8 cellular contexts compared by ENCODE assay signal in the genomic region with DNA sequence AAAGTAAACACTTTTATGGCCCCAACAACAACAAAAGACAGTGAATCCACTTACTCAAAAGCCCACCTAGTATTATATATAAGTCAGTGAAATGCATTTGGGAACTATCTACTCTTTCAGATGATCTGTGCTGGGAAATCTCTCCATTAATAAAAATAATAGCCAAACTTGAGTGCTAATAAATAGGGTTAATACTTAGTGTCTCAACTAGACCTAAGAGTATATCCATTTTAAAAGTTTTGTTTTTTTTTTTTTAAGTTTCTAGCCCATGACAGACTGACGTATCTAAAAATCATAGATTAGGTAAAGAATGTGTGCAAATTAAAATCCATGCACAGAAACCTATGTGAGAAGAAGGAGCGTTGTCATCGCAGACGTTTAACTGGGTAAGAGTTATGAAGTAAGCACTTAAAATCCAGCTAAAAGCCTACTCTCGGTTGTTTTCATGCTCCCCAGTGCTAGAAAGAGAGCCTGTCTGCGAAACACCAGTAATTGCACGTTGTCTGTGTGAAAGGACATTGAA.
A peak's percentile ranks its signal among the peaks of the same experiment; 100 is the strongest.
DNase-seq lines count a peak whose midpoint lies in the region; ATAC-seq, FAIRE-seq and TF ChIP-seq lines count a peak whose summit lies in the region.

No MANE protein-coding gene starts in this region.

- POLR2A ChIA-PET in activated CD8-positive, alpha-beta T cell treated with anti-CD3 and anti-CD28 coated beads, Interleukin-2, amount 10 ng/mL, durations not matched to agents 7 days and 5 days (lab: Charles Lee), result interaction anchor here (0.6 to 0.9 kb wide), 3 partner anchors 13 to 96 kb away, joined by 3 to 4 read pairs (median 3); no protein-coding TSS in a partner anchor

- peak overlapping the region; percentile 59 to 80 (median 68) for H3K4me3 ChIP-seq in subcutaneous abdominal adipose tissue (ENCODE audit: low read depth in 1 of 5, low read length in 5 of 5)

- peak; percentile 78 for DNase-seq in NCI-H82 treated with DMSO at 0.1 percent for 48 hours (lab: John Stamatoyannopoulos, UW; ENCODE audit: unreplicated experiment)
- DNase-seq in NCI-H82 (lab: John Stamatoyannopoulos, UW), result no peak
- no peak for DNase-seq in activated CD8-positive, alpha-beta T cell treated with anti-CD3 and anti-CD28 coated beads, Interleukin-2, amount 10 ng/mL, durations not matched to agents 7 days and 5 days
- no peak for DNase-seq in immature natural killer cell
- no peak for DNase-seq in GM13976 (ENCODE audit: low spot score)
- DNase-seq in cortex of kidney (lab: John Stamatoyannopoulos, UW), result no peak
- DNase-seq in GM12892 (ENCODE audit: insufficient read length), result no peak

- peak overlapping the region; percentile 64 to 84 (median 71) for H3K9ac ChIP-seq in subcutaneous abdominal adipose tissue (ENCODE audit: low read length in 5 of 5)

- no peaks in the 10 kb centered on the region for H3K27me3 ChIP-seq in subcutaneous abdominal adipose tissue (ENCODE audit: control insufficient read depth in 5 of 5, insufficient read depth in 4 of 5, low read length in 5 of 5)

- H3K36me3 ChIP-seq in subcutaneous abdominal adipose tissue (ENCODE audit: control insufficient read depth in 5 of 5, insufficient read depth in 5 of 5, low read length in 5 of 5), result no peaks in the 10 kb centered on the region

- peak overlapping the region; percentile 80 for H3K4me3 Mint-ChIP-seq in activated CD8-positive, alpha-beta T cell treated with anti-CD3 and anti-CD28 coated beads, Interleukin-2, amount 10 ng/mL, durations not matched to agents 7 days and 5 days
- peak overlapping the region; percentile 78 to 90 (median 85) for H3K4me3 Mint-ChIP-seq in immature natural killer cell

- CTCF ChIA-PET in activated CD8-positive, alpha-beta T cell treated with anti-CD3 and anti-CD28 coated beads, Interleukin-2, amount 10 ng/mL, durations not matched to agents 7 days and 5 days (lab: Charles Lee), result interaction anchor here (0.9 to 2.2 kb wide), 3 partner anchors 8 to 100 kb away, joined by 3 to 16 read pairs (median 8); no protein-coding TSS in a partner anchor

- in situ Hi-C loops in GM13976 (cut with MboI; ENCODE audit: low sequenced_read_pairs, unreplicated experiment), result loop anchor here (10.0 kb wide), 1 partner anchor 87 kb away; no protein-coding TSS in a partner anchor

- H3K4me1 Mint-ChIP-seq in activated CD8-positive, alpha-beta T cell treated with anti-CD3 and anti-CD28 coated beads, Interleukin-2, amount 10 ng/mL, durations not matched to agents 7 days and 5 days (ENCODE audit: low read depth), result peaks cover 22% of the 10 kb centered on the region
- H3K4me1 Mint-ChIP-seq in immature natural killer cell, result peaks cover 11 to 15% of the 10 kb centered on the region in 2 donors

- no peaks in the 10 kb centered on the region for H3K27me3 Mint-ChIP-seq in activated CD8-positive, alpha-beta T cell treated with anti-CD3 and anti-CD28 coated beads, Interleukin-2, amount 10 ng/mL, durations not matched to agents 7 days and 5 days (ENCODE audit: low read depth)
- H3K27me3 Mint-ChIP-seq in immature natural killer cell (ENCODE audit: low read depth in 3 of 3), result peaks cover 0 to 18% (median 8%) of the 10 kb centered on the region in 3 donors

- no peak for FAIRE-seq in GM12892 (lab: Jason Lieb, UNC)

- ATAC-seq in activated CD8-positive, alpha-beta T cell treated with anti-CD3 and anti-CD28 coated beads, Interleukin-2, amount 10 ng/mL, durations not matched to agents 7 days and 5 days, result no peak

- peak overlapping the region; percentile 82 for H3K27ac ChIP-seq in subcutaneous abdominal adipose tissue (ENCODE audit: low read depth, low read length)

- H3K4me1 ChIP-seq in subcutaneous abdominal adipose tissue (ENCODE audit: control insufficient read depth in 5 of 5, insufficient read depth in 5 of 5, low read length in 5 of 5), result peaks cover under 1 to 30% (median 25%) of the 10 kb centered on the region in 5 donors

- H3K9me3 ChIP-seq in subcutaneous abdominal adipose tissue (ENCODE audit: control insufficient read depth in 5 of 5, low read length in 5 of 5), result no peaks in the 10 kb centered on the region

- no peak for TF ChIP-seq CTCF in GM13976 (IDR thresholded peaks at IDR 0.05; ENCODE audit: borderline replicate concordance, control extremely low read depth, extremely low read depth, insufficient read depth, missing control alignments)

- TF ChIP-seq POLR2A in GM12892 (IDR thresholded peaks at IDR 0.05; ENCODE audit: low read depth, low read length), result no peak

- H3K9me3 Mint-ChIP-seq in activated CD8-positive, alpha-beta T cell treated with anti-CD3 and anti-CD28 coated beads, Interleukin-2, amount 10 ng/mL, durations not matched to agents 7 days and 5 days (ENCODE audit: insufficient read depth), result no peaks in the 10 kb centered on the region
- H3K9me3 Mint-ChIP-seq in immature natural killer cell, result no peaks in the 10 kb centered on the region

- peaks cover 2% of the 10 kb centered on the region for H3K36me3 Mint-ChIP-seq in activated CD8-positive, alpha-beta T cell treated with anti-CD3 and anti-CD28 coated beads, Interleukin-2, amount 10 ng/mL, durations not matched to agents 7 days and 5 days (ENCODE audit: low read depth)
- peaks cover 0 to 3% (median 0%) of the 10 kb centered on the region in 3 donors for H3K36me3 Mint-ChIP-seq in immature natural killer cell

- no peak overlapping the region for H3K27ac Mint-ChIP-seq in activated CD8-positive, alpha-beta T cell treated with anti-CD3 and anti-CD28 coated beads, Interleukin-2, amount 10 ng/mL, durations not matched to agents 7 days and 5 days
- no peak overlapping the region for H3K27ac Mint-ChIP-seq in immature natural killer cell
